21 cellular contexts compared by ENCODE assay signal in genomic region chr11:30255637-30256036, GRCh38.
DNase-seq lines count a peak whose midpoint lies in the region; ATAC-seq and TF ChIP-seq lines count a peak whose summit lies in the region.
"Had no signal": no experiment of that assay in that cellular context is flagged by ENCODE, and none has a peak within 500 bp of the region (broad histone marks: within the 10 kb centered on the region; RNA-seq: fewer than 3 reads in every experiment).

No MANE protein-coding gene starts in this region.

- H3K4me1 ChIP-seq in ACC112 (ENCODE audit: control insufficient read depth, insufficient read depth, low read length, unreplicated experiment) = peaks cover 26% of the 10 kb centered on the region
- no peaks in the 10 kb centered on the region for H3K4me1 ChIP-seq in tibial artery
- H3K4me1 ChIP-seq: HAP-1 had no signal

- H3K27ac ChIP-seq in ACC112 (ENCODE audit: low read depth, low read length) (peak overlapping the region; percentile 72), tibial artery (no peak overlapping the region)
- H3K27ac ChIP-seq: C4-2B, GM23248, SK-N-MC had no signal

- no peaks in the 10 kb centered on the region for H3K79me2 ChIP-seq in ACC112 (ENCODE audit: control insufficient read depth, insufficient read depth, low read length, unreplicated experiment)

- H3K4me1 Mint-ChIP-seq in effector memory CD8-positive, alpha-beta T cell (ENCODE audit: low read depth in 2 of 2) = peaks cover 0 to 3% of the 10 kb centered on the region in 2 donors

- intact Hi-C loops in tibial artery (cut with DNase I; ENCODE audit: low total_unique reads) = no loop called here

- no peaks in the 10 kb centered on the region for H3K36me3 ChIP-seq in ACC112 (ENCODE audit: insufficient read depth, low read length)
- no peaks in the 10 kb centered on the region for H3K36me3 ChIP-seq in tibial artery
- H3K36me3 ChIP-seq: HAP-1, MG63 had no signal

- TF ChIP-seq CTCF in tibial artery (IDR thresholded peaks at IDR 0.05) = no peak

- H3K9me3 Mint-ChIP-seq in effector memory CD8-positive, alpha-beta T cell = no peaks in the 10 kb centered on the region

- no peaks in the 10 kb centered on the region for H3K27me3 Mint-ChIP-seq in effector memory CD8-positive, alpha-beta T cell

- peak overlapping the region; percentile 65 for H3K4me3 ChIP-seq in ACC112 (ENCODE audit: low read depth, low read length)
- no peak overlapping the region for H3K4me3 ChIP-seq in tibial artery
- H3K4me3 ChIP-seq: GM23248, HAP-1, MG63, SK-N-MC had no signal

- no peaks in the 10 kb centered on the region for H3K36me3 Mint-ChIP-seq in effector memory CD8-positive, alpha-beta T cell (ENCODE audit: insufficient read depth)

- no peaks in the 10 kb centered on the region for H3K27me3 ChIP-seq in ACC112 (ENCODE audit: insufficient read depth, low read length)
- no peaks in the 10 kb centered on the region for H3K27me3 ChIP-seq in tibial artery
- H3K27me3 ChIP-seq: MG63 had no signal

- peak overlapping the region; percentile 13 to 23 for H3K4me3 Mint-ChIP-seq in effector memory CD8-positive, alpha-beta T cell

- H3K27ac Mint-ChIP-seq in effector memory CD8-positive, alpha-beta T cell = peak overlapping the region in 1 of 2 donors; percentile 27

- H2AFZ ChIP-seq in ACC112 (ENCODE audit: low read length, unreplicated experiment) = peak overlapping the region; percentile 90
- H2AFZ ChIP-seq: GM23248 had no signal

- ATAC-seq in HG03432 (IDR thresholded peaks at IDR 0.05; ENCODE audit: unreplicated experiment) = peak; percentile 40
- peak; percentile 56 for ATAC-seq in SK-N-SH treated with all-trans-retinoic acid at 6 μM for 48 hours
- ATAC-seq in effector memory CD8-positive, alpha-beta T cell (replicated peaks) = no peak
- no peak for ATAC-seq in HG02571 (IDR thresholded peaks at IDR 0.05; ENCODE audit: unreplicated experiment)

- H3K9me3 ChIP-seq in tibial artery = no peaks in the 10 kb centered on the region
- H3K9me3 ChIP-seq: HAP-1, MG63 had no signal

- no peak for DNase-seq in effector memory CD8-positive, alpha-beta T cell
- DNase-seq in tibial artery (no peak), NAMALWA (ENCODE audit: low spot score) (no peak), HPDE6-E6E7 (ENCODE audit: extremely low spot score) (no peak)
- DNase-seq: ACHN, AML-193, DMS79 treated with DMSO at 0.1 percent for 48 hours, MG63, NCI-H1105, NCI-H1694, NCI-H2081 treated with DMSO at 0.1 percent for 48 hours, SHP77, T-helper 1 cell had no signal

TF ChIP-seq in SK-N-SH treated with all-trans-retinoic acid at 6 μM for 48 hours, 23 proteins besides CTCF, POLR2A, EP300 and RAD21:
- no peak for TF ChIP-seq GLIS3 (CRISPR knock-in tag; IDR thresholded peaks at IDR 0.05)
- no peak for TF ChIP-seq RARB (CRISPR knock-in tag; IDR thresholded peaks at IDR 0.05)
- no peak for TF ChIP-seq TOX (CRISPR knock-in tag; IDR thresholded peaks at IDR 0.05; ENCODE audit: borderline replicate concordance)
- no peak for TF ChIP-seq ZNF565 (CRISPR knock-in tag; conservative IDR thresholded peaks at IDR 0.05; ENCODE audit: low read depth)
- TF ChIP-seq OSR1 (CRISPR knock-in tag; IDR thresholded peaks at IDR 0.05) = no peak
- TF ChIP-seq, protein P1, sequence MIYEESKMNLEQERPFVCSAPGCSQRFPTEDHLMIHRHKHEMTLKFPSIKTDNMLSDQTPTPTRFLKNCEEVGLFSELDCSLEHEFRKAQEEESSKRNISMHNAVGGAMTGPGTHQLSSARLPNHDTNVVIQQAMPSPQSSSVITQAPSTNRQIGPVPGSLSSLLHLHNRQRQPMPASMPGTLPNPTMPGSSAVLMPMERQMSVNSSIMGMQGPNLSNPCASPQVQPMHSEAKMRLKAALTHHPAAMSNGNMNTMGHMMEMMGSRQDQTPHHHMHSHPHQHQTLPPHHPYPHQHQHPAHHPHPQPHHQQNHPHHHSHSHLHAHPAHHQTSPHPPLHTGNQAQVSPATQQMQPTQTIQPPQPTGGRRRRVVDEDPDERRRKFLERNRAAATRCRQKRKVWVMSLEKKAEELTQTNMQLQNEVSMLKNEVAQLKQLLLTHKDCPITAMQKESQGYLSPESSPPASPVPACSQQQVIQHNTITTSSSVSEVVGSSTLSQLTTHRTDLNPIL (CRISPR knock-in tag; IDR thresholded peaks at IDR 0.05; ENCODE audit: low read depth) = no peak
- no peak for TF ChIP-seq BACH2 (CRISPR knock-in tag; IDR thresholded peaks at IDR 0.05; ENCODE audit: borderline replicate concordance)
- no peak for TF ChIP-seq ZNF8 (CRISPR knock-in tag; IDR thresholded peaks at IDR 0.05)
- TF ChIP-seq ISL1 (CRISPR knock-in tag; IDR thresholded peaks at IDR 0.05) = no peak
- no peak for TF ChIP-seq CSDC2 (CRISPR knock-in tag; IDR thresholded peaks at IDR 0.05)
- TF ChIP-seq ZC3H10 (CRISPR knock-in tag; IDR thresholded peaks at IDR 0.05) = no peak
- TF ChIP-seq TCF4 (CRISPR knock-in tag; IDR thresholded peaks at IDR 0.05; ENCODE audit: borderline replicate concordance) = no peak
- TF ChIP-seq SNAI2 (CRISPR knock-in tag; IDR thresholded peaks at IDR 0.05) = no peak
- TF ChIP-seq, protein P2, sequence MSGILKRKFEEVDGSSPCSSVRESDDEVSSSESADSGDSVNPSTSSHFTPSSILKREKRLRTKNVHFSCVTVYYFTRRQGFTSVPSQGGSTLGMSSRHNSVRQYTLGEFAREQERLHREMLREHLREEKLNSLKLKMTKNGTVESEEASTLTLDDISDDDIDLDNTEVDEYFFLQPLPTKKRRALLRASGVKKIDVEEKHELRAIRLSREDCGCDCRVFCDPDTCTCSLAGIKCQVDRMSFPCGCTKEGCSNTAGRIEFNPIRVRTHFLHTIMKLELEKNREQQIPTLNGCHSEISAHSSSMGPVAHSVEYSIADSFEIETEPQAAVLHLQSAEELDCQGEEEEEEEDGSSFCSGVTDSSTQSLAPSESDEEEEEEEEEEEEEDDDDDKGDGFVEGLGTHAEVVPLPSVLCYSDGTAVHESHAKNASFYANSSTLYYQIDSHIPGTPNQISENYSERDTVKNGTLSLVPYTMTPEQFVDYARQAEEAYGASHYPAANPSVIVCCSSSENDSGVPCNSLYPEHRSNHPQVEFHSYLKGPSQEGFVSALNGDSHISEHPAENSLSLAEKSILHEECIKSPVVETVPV (CRISPR knock-in tag; IDR thresholded peaks at IDR 0.05) = no peak
- TF ChIP-seq ESRRG (CRISPR knock-in tag; IDR thresholded peaks at IDR 0.05) = no peak
- no peak for TF ChIP-seq PPARA (CRISPR knock-in tag; IDR thresholded peaks at IDR 0.05; ENCODE audit: borderline replicate concordance)

Comparison
In these comparisons a context has a peak if more than half of its experiments do, and no peak if none do; other contexts are left out.
1. ATAC-seq: peak in HG03432 (single experiment) and SK-N-SH treated with all-trans-retinoic acid at 6 μM for 48 hours (single experiment); none in effector memory CD8-positive, alpha-beta T cell (single experiment) and HG02571 (single experiment).